Comparison of ENCODE assay signal across 2 cellular contexts in genomic region chr1:25432364-25432719, GRCh38.
TF ChIP-seq lines count a peak whose summit lies in the region.

No MANE protein-coding gene starts in this region.

TF ChIP-seq in SK-N-SH, 30 proteins besides CTCF, POLR2A, EP300 and RAD21 (continued from another document):
- TF ChIP-seq REST (IDR thresholded peaks at IDR 0.05; ENCODE audit: low read depth, low read length) = no peak

TF ChIP-seq in WTC11, 78 proteins besides CTCF, POLR2A, EP300 and RAD21 (continued from another document):
- TF ChIP-seq, protein P1, sequence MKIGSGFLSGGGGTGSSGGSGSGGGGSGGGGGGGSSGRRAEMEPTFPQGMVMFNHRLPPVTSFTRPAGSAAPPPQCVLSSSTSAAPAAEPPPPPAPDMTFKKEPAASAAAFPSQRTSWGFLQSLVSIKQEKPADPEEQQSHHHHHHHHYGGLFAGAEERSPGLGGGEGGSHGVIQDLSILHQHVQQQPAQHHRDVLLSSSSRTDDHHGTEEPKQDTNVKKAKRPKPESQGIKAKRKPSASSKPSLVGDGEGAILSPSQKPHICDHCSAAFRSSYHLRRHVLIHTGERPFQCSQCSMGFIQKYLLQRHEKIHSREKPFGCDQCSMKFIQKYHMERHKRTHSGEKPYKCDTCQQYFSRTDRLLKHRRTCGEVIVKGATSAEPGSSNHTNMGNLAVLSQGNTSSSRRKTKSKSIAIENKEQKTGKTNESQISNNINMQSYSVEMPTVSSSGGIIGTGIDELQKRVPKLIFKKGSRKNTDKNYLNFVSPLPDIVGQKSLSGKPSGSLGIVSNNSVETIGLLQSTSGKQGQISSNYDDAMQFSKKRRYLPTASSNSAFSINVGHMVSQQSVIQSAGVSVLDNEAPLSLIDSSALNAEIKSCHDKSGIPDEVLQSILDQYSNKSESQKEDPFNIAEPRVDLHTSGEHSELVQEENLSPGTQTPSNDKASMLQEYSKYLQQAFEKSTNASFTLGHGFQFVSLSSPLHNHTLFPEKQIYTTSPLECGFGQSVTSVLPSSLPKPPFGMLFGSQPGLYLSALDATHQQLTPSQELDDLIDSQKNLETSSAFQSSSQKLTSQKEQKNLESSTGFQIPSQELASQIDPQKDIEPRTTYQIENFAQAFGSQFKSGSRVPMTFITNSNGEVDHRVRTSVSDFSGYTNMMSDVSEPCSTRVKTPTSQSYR (CRISPR knock-in tag; IDR thresholded peaks at IDR 0.05) = no peak
- TF ChIP-seq TEAD1 (CRISPR knock-in tag; IDR thresholded peaks at IDR 0.05) (no peak), ZNF416 (CRISPR knock-in tag; IDR thresholded peaks at IDR 0.05) (no peak), PRDM15 (CRISPR knock-in tag; IDR thresholded peaks at IDR 0.05) (no peak)
